In genomic region chr1:224939844-224940425, GRCh38 we compare ENCODE assay signal across 13 cellular contexts. TPM values are rescaled to one million over a fixed set of nuclear protein-coding genes. Genes with fewer than 3 reads are reported as not detected.
"Had no signal": no experiment of that assay in that cellular context is flagged by ENCODE, and none has a peak within 500 bp of the region (broad histone marks: within the 10 kb centered on the region; RNA-seq: fewer than 3 reads in every experiment).

No MANE protein-coding gene starts in this region.

- H3K9me3 ChIP-seq: pancreas had no signal

- H3K4me3 ChIP-seq: esophagus muscularis mucosa, heart right ventricle, neural progenitor cell, pancreas, transverse colon had no signal

- H3K4me1 ChIP-seq: esophagus muscularis mucosa, heart right ventricle, neural progenitor cell, pancreas, transverse colon had no signal

- ATAC-seq: activated T-cell treated with anti-CD3 and anti-CD28 coated beads, Interleukin-2, amount 50 U/mL, for 72 hours; heart right ventricle; left ventricle myocardium superior; pancreas had no signal

- H3K27ac ChIP-seq: esophagus muscularis mucosa, heart right ventricle, neural progenitor cell, pancreas, transverse colon had no signal

- DNase-seq: activated CD4-positive, alpha-beta memory T cell treated with anti-CD3 and anti-CD28 coated beads, Interleukin-2, amount 10 ng/mL, durations not matched to agents 7 days and 5 days; activated CD4-positive, CD25-positive, alpha-beta regulatory T cell treated with anti-CD3 and anti-CD28 coated beads, Interleukin-2, amount 50 U/mL, for 72 hours; activated naive CD8-positive, alpha-beta T cell treated with anti-CD3 and anti-CD28 coated beads, Interleukin-2, amount 10 ng/mL, durations not matched to agents 7 days and 5 days; activated T-cell treated with anti-CD3 and anti-CD28 coated beads, Interleukin-2, amount 50 U/mL, for 72 hours; aorta; foreskin melanocyte; heart right ventricle; islet precursor cell; left ventricle myocardium superior; pancreas; transverse colon had no signal

- H3K36me3 ChIP-seq: esophagus muscularis mucosa, heart right ventricle, pancreas, transverse colon had no signal

RNA-seq across cellular contexts. Expression of gene DNAH14, which starts 10.5 kb away (rescaled TPM):
- total RNA-seq: activated naive CD8-positive, alpha-beta T cell treated with anti-CD3 and anti-CD28 coated beads, Interleukin-2, amount 10 ng/mL, durations not matched to agents 7 days and 5 days had no signal
